In genomic region chr17:996554-997344, GRCh38 we compare ENCODE assay signal across 8 cellular contexts.
DNase-seq lines count a peak whose midpoint lies in the region; ATAC-seq lines count a peak whose summit lies in the region.

TIMM22 (plus strand) TSS chr17:997129; CDS start chr17:997143, 14 bp downstream.

- ATAC-seq in GM19035 (IDR thresholded peaks at IDR 0.05; ENCODE audit: unreplicated experiment) (peak; percentile 89), HG03354 (IDR thresholded peaks at IDR 0.05; ENCODE audit: poor library complexity, severe bottlenecking, unreplicated experiment) (peak; percentile 95)

- peak; percentile 68 to 73 for DNase-seq in AML-193 (lab: John Stamatoyannopoulos, UW)
- DNase-seq in NCI-H446 (lab: John Stamatoyannopoulos, UW) = peak; percentile 93 to 98
- DNase-seq in activated CD4-positive, CD25-positive, alpha-beta regulatory T cell treated with anti-CD3 and anti-CD28 coated beads, Interleukin-2, amount 50 U/mL, for 16 hours (ENCODE audit: low read depth, low spot score) = peak; percentile 89
- DNase-seq in cerebellar cortex (ENCODE audit: low spot score) = peak; percentile 97
- peak; percentile 99 for DNase-seq in islet precursor cell
- peak; percentile 88 to 89 (median 89) for DNase-seq in stimulated activated CD4-positive, alpha-beta T cell treated with anti-CD3 and anti-CD28 coated beads, Interleukin-12 subunit alpha, Interleukin-12 subunit beta, amount 100 ng/mL, for 48 hours (ENCODE audit: low read depth in 2 of 3, low spot score in 1 of 3)

Comparison
In these comparisons a context has a peak if more than half of its experiments do, and no peak if none do; other contexts are left out.
1. Peak in every context shown above with its lines: DNase-seq and ATAC-seq.